ENCODE assay signal across 8 cellular contexts in the genomic region with DNA sequence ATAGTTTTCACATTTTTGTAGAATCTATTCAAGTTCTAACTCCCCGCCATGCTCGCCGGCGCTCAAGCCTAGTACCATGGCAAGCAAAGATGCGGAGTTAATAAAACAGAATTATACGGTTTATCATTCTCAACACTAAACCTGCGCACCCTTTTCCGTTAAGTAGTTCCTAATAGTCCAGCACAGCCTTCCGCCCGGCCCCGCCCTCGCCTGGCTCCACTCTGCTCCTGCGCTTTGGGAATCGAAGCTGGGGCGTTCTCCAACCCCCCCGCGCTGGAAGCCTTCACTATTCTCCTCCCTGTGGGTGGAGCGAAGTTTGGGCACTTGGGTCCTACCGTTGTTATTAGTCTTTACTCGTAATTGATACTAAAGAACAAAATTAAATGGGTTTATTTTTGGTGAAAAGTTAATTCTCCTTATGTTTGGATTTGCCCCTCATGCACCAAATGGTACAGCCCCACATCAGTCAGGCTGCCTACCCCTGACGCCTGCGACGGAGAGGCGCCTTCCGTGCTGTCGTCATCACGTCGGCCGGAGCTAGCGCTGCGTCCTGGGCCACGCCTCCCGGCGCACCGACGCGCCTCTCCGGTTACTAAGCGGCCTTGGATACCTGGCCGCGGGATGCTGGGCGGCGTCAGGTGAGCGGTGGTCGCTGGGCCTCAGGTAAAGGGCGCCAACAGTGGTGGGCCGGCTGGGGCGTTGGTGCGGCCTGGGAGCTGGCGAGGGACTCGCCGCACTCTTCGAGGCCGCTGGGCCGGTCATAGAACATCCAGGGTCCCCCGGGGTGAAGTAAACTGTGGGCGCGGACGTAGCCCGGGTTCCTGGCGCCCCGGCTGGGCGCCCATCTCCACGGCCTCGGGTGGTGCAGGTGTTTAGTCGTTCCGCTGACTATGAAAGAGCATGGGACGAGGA. TPM values are rescaled to one million over a fixed set of nuclear protein-coding genes. Genes with fewer than 3 reads are reported as not detected.
A peak's percentile ranks its signal among the peaks of the same experiment; 100 is the strongest.
DNase-seq lines count a peak whose midpoint lies in the region; ATAC-seq and TF ChIP-seq lines count a peak whose summit lies in the region.

TSS of gene IFT52 (plus strand) at position 546 of the 912 bp plus-strand sequence. CDS start 3,762 bp downstream, outside the sequence.

- no peak for TF ChIP-seq RAD21 in Ishikawa (IDR thresholded peaks at IDR 0.05; ENCODE audit: low read depth)

- H3F3A ChIP-seq in PC-3 (ENCODE audit: low read length, unreplicated experiment) = no peaks in the 10 kb centered on the region

- H3K4me2 ChIP-seq in PC-3 (ENCODE audit: low read length) = peak within 1 kb of the TSS; percentile 92

- H3K4me3 ChIP-seq in PC-3 (ENCODE audit: low read length) = peak within 1 kb of the TSS; percentile 93
- peak within 1 kb of the TSS; percentile 73 for H3K4me3 ChIP-seq in epithelial cell of proximal tubule (ENCODE audit: low read depth, low read length)
- peak within 1 kb of the TSS; percentile 77 to 81 for H3K4me3 ChIP-seq in mucosa of rectum (ENCODE audit: low read length in 2 of 2)

- H3K79me2 ChIP-seq in PC-3 (ENCODE audit: low read length) = peaks cover 23% of the 10 kb centered on the region

- intact Hi-C loops in PC-3 (cut with micrococcal nuclease) = loop anchor here (1.0 kb wide), 2 partner anchors 49 to 133 kb away; partner anchors contain the start of gene SRSF6

- POLR2A ChIA-PET in PC-3 (lab: Charles Lee; ENCODE audit: unreplicated experiment) = interaction anchor here (0.6 to 0.7 kb wide), 5 partner anchors 49 to 1821 kb away, joined by 3 to 18 read pairs (median 14); no protein-coding TSS in a partner anchor

- H3K9me3 ChIP-seq in PC-3 (ENCODE audit: low read length) (no peaks in the 10 kb centered on the region), mucosa of rectum (ENCODE audit: control insufficient read depth in 2 of 2, low read length in 2 of 2) (no peaks in the 10 kb centered on the region)

- H2AFZ ChIP-seq in PC-3 (ENCODE audit: low read length) = peak within 1 kb of the TSS; percentile 91

- peak; percentile 19; the same call in 1 of the 2 replicates for TF ChIP-seq EP300 in Ishikawa (IDR thresholded peaks at IDR 0.05; ENCODE audit: borderline replicate concordance)

- peak within 1 kb of the TSS; percentile 88 for H3K9ac ChIP-seq in PC-3 (ENCODE audit: low read length)
- peak within 1 kb of the TSS; percentile 72 to 77 for H3K9ac ChIP-seq in mucosa of rectum (ENCODE audit: low read depth in 1 of 2, low read length in 2 of 2)

- H3K36me3 ChIP-seq in PC-3 (ENCODE audit: low read depth, low read length) (peaks cover under 1% of the 10 kb centered on the region; the same call in 1 of the 2 replicates), mucosa of rectum (ENCODE audit: control insufficient read depth in 2 of 2, insufficient read depth in 2 of 2, low read length in 2 of 2) (peaks cover 5 to 15% of the 10 kb centered on the region in 2 donors)

- no peaks in the 10 kb centered on the region for H4K20me1 ChIP-seq in PC-3 (ENCODE audit: low read length)

- H3K9me2 ChIP-seq in PC-3 (replicated peaks; ENCODE audit: low read length) = no peaks in the 10 kb centered on the region

- H3K27me3 ChIP-seq in PC-3 (ENCODE audit: low read length) (no peaks in the 10 kb centered on the region), mucosa of rectum (ENCODE audit: control insufficient read depth in 2 of 2, insufficient read depth in 2 of 2, low read length in 2 of 2) (no peaks in the 10 kb centered on the region)

- no peak for TF ChIP-seq CTCF in PC-3 (conservative IDR thresholded peaks at IDR 0.05; ENCODE audit: low read depth, low read length)
- no peak for TF ChIP-seq CTCF in epithelial cell of proximal tubule (conservative IDR thresholded peaks at IDR 0.05; ENCODE audit: low read depth, low read length)

- H3K4me1 ChIP-seq in PC-3 (ENCODE audit: insufficient read depth, low read length) (peaks cover 14% of the 10 kb centered on the region), mucosa of rectum (ENCODE audit: control insufficient read depth in 2 of 2, insufficient read depth in 2 of 2, low read length in 2 of 2) (peaks cover 11% of the 10 kb centered on the region in 2 donors)

- peak; percentile 98 for ATAC-seq in GM21529 (IDR thresholded peaks at IDR 0.05; ENCODE audit: unreplicated experiment)
- ATAC-seq in PC-3 = peak; percentile 99

- H3K27ac ChIP-seq in PC-3 (ENCODE audit: low read length) = peak within 1 kb of the TSS; percentile 66
- H3K27ac ChIP-seq in mucosa of rectum (ENCODE audit: low read depth in 2 of 2, low read length in 2 of 2) = peak within 1 kb of the TSS; percentile 79 to 84

- CTCF ChIA-PET in PC-3 (lab: Charles Lee) = interaction anchor here (0.5 to 0.6 kb wide), 5 partner anchors 52 to 1141 kb away, joined by 6 to 9 read pairs (median 6); no protein-coding TSS in a partner anchor

- DNase-seq in DMS 273 treated with DMSO at 0.1 percent for 48 hours (lab: John Stamatoyannopoulos, UW) (peak; percentile 90), PC-3 (peak; percentile 97), epithelial cell of proximal tubule (ENCODE audit: low read depth) (peak; percentile 61)
- DNase-seq in activated T-cell treated with anti-CD3 and anti-CD28 coated beads, Interleukin-2, amount 50 U/mL, for 1 hour = peak; percentile 89
- DNase-seq in stimulated activated CD8-positive, alpha-beta memory T cell treated with anti-CD3 and anti-CD28 coated beads, Interleukin-4, amount 100 ng/mL, for 48 hours = peak; percentile 90

- BruUV-seq in PC-3 (replicated peaks; lab: Mats Ljungman, UMichigan) = no TSS peak

TF ChIP-seq in Ishikawa, 13 proteins besides CTCF, POLR2A, EP300 and RAD21:
- no peak for TF ChIP-seq CEBPB (IDR thresholded peaks at IDR 0.05)
- TF ChIP-seq, protein P1, sequence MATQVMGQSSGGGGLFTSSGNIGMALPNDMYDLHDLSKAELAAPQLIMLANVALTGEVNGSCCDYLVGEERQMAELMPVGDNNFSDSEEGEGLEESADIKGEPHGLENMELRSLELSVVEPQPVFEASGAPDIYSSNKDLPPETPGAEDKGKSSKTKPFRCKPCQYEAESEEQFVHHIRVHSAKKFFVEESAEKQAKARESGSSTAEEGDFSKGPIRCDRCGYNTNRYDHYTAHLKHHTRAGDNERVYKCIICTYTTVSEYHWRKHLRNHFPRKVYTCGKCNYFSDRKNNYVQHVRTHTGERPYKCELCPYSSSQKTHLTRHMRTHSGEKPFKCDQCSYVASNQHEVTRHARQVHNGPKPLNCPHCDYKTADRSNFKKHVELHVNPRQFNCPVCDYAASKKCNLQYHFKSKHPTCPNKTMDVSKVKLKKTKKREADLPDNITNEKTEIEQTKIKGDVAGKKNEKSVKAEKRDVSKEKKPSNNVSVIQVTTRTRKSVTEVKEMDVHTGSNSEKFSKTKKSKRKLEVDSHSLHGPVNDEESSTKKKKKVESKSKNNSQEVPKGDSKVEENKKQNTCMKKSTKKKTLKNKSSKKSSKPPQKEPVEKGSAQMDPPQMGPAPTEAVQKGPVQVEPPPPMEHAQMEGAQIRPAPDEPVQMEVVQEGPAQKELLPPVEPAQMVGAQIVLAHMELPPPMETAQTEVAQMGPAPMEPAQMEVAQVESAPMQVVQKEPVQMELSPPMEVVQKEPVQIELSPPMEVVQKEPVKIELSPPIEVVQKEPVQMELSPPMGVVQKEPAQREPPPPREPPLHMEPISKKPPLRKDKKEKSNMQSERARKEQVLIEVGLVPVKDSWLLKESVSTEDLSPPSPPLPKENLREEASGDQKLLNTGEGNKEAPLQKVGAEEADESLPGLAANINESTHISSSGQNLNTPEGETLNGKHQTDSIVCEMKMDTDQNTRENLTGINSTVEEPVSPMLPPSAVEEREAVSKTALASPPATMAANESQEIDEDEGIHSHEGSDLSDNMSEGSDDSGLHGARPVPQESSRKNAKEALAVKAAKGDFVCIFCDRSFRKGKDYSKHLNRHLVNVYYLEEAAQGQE (IDR thresholded peaks at IDR 0.05; ENCODE audit: low read depth) = no peak
- no peak for TF ChIP-seq TEAD4 (IDR thresholded peaks at IDR 0.05)
- no peak for TF ChIP-seq NFIC (IDR thresholded peaks at IDR 0.05)
- no peak for TF ChIP-seq EGR1 (IDR thresholded peaks at IDR 0.05)
- TF ChIP-seq, protein P2, sequence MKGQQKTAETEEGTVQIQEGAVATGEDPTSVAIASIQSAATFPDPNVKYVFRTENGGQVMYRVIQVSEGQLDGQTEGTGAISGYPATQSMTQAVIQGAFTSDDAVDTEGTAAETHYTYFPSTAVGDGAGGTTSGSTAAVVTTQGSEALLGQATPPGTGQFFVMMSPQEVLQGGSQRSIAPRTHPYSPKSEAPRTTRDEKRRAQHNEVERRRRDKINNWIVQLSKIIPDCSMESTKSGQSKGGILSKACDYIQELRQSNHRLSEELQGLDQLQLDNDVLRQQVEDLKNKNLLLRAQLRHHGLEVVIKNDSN (IDR thresholded peaks at IDR 0.05) = no peak; the same call in 1 of the 2 replicates
- TF ChIP-seq YY1 (IDR thresholded peaks at IDR 0.05; ENCODE audit: low read depth) = no peak
- TF ChIP-seq CREB1 (IDR thresholded peaks at IDR 0.05; ENCODE audit: low read depth) = peak; percentile 68
- 0 out of 2 replicates have a peak, but pooled peaks have one; percentile 14 for TF ChIP-seq TCF12 (IDR thresholded peaks at IDR 0.05; ENCODE audit: low read depth)
- peak; percentile 29 for TF ChIP-seq TAF1 (IDR thresholded peaks at IDR 0.05; ENCODE audit: low read depth)
- TF ChIP-seq, protein P3, sequence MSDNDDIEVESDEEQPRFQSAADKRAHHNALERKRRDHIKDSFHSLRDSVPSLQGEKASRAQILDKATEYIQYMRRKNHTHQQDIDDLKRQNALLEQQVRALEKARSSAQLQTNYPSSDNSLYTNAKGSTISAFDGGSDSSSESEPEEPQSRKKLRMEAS (IDR thresholded peaks at IDR 0.05) = no peak; the same call in 1 of the 2 replicates
- no peak for TF ChIP-seq FOXM1 (IDR thresholded peaks at IDR 0.05; ENCODE audit: borderline replicate concordance, low read depth)
- 0 out of 2 replicates have a peak, but pooled peaks have one; percentile 57 for TF ChIP-seq ZBTB7A (IDR thresholded peaks at IDR 0.05; ENCODE audit: low read depth)
TF ChIP-seq in Ishikawa: peak in this region for 4.

RNA-seq across cellular contexts. Expression of gene IFT52, which starts in this region (rescaled TPM):
- total RNA-seq in PC-3 (2014; rRNA removed) (22.9 and 23.0 TPM in 2 replicates), epithelial cell of proximal tubule (19.8 and 21.2 TPM in 2 replicates)

Comparison
In these comparisons a context has a peak if more than half of its experiments do, and no peak if none do; other contexts are left out.
1. Peak in every context shown above with its lines: DNase-seq, ATAC-seq, H3K4me3 ChIP-seq and H3K27ac ChIP-seq.